Comparison of ENCODE assay signal across 1 cellular context in genomic region chr17:59154721-59155438, GRCh38.
TF ChIP-seq lines count a peak whose summit lies in the region.

Gene SKA2 (minus strand): TSS chr17:59155186. CDS start chr17:59155163, 23 bp downstream.

TF ChIP-seq in HepG2, 621 proteins besides CTCF, POLR2A, EP300 and RAD21 (continued from another document and continues in another):
- TF ChIP-seq ZNF589 (CRISPR knock-in tag; conservative IDR thresholded peaks at IDR 0.05) (0 out of 2 replicates have a peak, but pooled peaks have one; percentile 24), ZNF687 (CRISPR knock-in tag; IDR thresholded peaks at IDR 0.05) (peak; percentile 93), NFE2L1 (CRISPR knock-in tag; IDR thresholded peaks at IDR 0.05; ENCODE audit: borderline replicate concordance) (no peak), NFATC3 (CRISPR knock-in tag; IDR thresholded peaks at IDR 0.05) (peak; percentile 84; the same call in 1 of the 2 replicates), ZNF704 (CRISPR knock-in tag; IDR thresholded peaks at IDR 0.05; ENCODE audit: borderline replicate concordance) (0 out of 2 replicates have a peak, but pooled peaks have one; percentile 93), SMAD3 (CRISPR knock-in tag; IDR thresholded peaks at IDR 0.05) (no peak; the same call in 1 of the 2 replicates), ZNF224 (CRISPR knock-in tag; IDR thresholded peaks at IDR 0.05) (peak; percentile 93), NPAS2 (CRISPR knock-in tag; IDR thresholded peaks at IDR 0.05; ENCODE audit: borderline replicate concordance) (no peak), ETV5 (CRISPR knock-in tag; IDR thresholded peaks at IDR 0.05; ENCODE audit: borderline replicate concordance) (0 out of 2 replicates have a peak, but pooled peaks have one; percentile 41), NFKB2 (CRISPR knock-in tag; IDR thresholded peaks at IDR 0.05; ENCODE audit: borderline replicate concordance) (no peak; the same call in 1 of the 2 replicates), ZNF18 (CRISPR knock-in tag; IDR thresholded peaks at IDR 0.05; ENCODE audit: insufficient replicate concordance) (peak; percentile 97), ZSCAN21 (CRISPR knock-in tag; IDR thresholded peaks at IDR 0.05; ENCODE audit: borderline replicate concordance) (no peak), ZNF136 (CRISPR knock-in tag; IDR thresholded peaks at IDR 0.05; ENCODE audit: low read depth) (no peak), TCF12 (IDR thresholded peaks at IDR 0.05) (no peak), TCF12 (CRISPR knock-in tag; IDR thresholded peaks at IDR 0.05) (no peak; the same call in 1 of the 2 replicates), ZNF33A (CRISPR knock-in tag; IDR thresholded peaks at IDR 0.05; ENCODE audit: borderline replicate concordance) (no peak), ZBTB42 (CRISPR knock-in tag; IDR thresholded peaks at IDR 0.05) (0 out of 2 replicates have a peak, but pooled peaks have one; percentile 88), CREB1 (IDR thresholded peaks at IDR 0.05) (peak; percentile 89), CREB1 (CRISPR knock-in tag; IDR thresholded peaks at IDR 0.05) (peak; percentile 95; the same call in 1 of the 2 replicates), USF2 (IDR thresholded peaks at IDR 0.05; ENCODE audit: low read depth, low read length) (0 out of 2 replicates have a peak, but pooled peaks have one; percentile 3), USF2 (CRISPR knock-in tag; IDR thresholded peaks at IDR 0.05; ENCODE audit: borderline replicate concordance) (no peak), PAF1 (CRISPR knock-in tag; IDR thresholded peaks at IDR 0.05) (no peak; the same call in 1 of the 2 replicates)
- TF ChIP-seq, protein P1, sequence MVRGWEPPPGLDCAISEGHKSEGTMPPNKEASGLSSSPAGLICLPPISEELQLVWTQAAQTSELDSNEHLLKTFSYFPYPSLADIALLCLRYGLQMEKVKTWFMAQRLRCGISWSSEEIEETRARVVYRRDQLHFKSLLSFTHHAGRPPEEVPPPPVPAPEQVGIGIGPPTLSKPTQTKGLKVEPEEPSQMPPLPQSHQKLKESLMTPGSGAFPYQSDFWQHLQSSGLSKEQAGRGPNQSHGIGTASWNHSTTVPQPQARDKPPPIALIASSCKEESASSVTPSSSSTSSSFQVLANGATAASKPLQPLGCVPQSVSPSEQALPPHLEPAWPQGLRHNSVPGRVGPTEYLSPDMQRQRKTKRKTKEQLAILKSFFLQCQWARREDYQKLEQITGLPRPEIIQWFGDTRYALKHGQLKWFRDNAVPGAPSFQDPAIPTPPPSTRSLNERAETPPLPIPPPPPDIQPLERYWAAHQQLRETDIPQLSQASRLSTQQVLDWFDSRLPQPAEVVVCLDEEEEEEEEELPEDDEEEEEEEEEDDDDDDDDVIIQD (CRISPR knock-in tag; IDR thresholded peaks at IDR 0.05; ENCODE audit: low read depth) = peak; percentile 70
- TF ChIP-seq, protein P2, sequence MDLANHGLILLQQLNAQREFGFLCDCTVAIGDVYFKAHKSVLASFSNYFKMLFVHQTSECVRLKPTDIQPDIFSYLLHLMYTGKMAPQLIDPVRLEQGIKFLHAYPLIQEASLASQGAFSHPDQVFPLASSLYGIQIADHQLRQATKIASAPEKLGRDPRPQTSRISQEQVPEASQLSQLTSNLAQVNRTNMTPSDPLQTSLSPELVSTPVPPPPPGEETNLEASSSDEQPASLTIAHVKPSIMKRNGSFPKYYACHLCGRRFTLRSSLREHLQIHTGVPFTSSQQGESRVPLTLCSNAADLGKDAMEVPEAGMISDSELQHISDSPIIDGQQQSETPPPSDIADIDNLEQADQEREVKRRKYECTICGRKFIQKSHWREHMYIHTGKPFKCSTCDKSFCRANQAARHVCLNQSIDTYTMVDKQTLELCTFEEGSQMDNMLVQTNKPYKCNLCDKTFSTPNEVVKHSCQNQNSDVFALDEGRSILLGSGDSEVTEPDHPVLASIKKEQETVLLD (CRISPR knock-in tag; IDR thresholded peaks at IDR 0.05; ENCODE audit: low read depth) = no peak
- TF ChIP-seq, protein P3, sequence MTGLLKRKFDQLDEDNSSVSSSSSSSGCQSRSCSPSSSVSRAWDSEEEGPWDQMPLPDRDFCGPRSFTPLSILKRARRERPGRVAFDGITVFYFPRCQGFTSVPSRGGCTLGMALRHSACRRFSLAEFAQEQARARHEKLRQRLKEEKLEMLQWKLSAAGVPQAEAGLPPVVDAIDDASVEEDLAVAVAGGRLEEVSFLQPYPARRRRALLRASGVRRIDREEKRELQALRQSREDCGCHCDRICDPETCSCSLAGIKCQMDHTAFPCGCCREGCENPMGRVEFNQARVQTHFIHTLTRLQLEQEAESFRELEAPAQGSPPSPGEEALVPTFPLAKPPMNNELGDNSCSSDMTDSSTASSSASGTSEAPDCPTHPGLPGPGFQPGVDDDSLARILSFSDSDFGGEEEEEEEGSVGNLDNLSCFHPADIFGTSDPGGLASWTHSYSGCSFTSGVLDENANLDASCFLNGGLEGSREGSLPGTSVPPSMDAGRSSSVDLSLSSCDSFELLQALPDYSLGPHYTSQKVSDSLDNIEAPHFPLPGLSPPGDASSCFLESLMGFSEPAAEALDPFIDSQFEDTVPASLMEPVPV (CRISPR knock-in tag; IDR thresholded peaks at IDR 0.05) = no peak; the same call in 1 of the 2 replicates
- TF ChIP-seq, protein P4, sequence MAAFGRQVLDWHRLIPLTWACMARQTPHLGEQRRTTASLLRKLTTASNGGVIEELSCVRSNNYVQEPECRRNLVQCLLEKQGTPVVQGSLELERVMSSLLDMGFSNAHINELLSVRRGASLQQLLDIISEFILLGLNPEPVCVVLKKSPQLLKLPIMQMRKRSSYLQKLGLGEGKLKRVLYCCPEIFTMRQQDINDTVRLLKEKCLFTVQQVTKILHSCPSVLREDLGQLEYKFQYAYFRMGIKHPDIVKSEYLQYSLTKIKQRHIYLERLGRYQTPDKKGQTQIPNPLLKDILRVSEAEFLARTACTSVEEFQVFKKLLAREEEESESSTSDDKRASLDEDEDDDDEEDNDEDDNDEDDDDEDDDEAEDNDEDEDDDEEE (CRISPR knock-in tag; IDR thresholded peaks at IDR 0.05) = peak; percentile 87; the same call in 1 of the 2 replicates
- TF ChIP-seq, protein P5, sequence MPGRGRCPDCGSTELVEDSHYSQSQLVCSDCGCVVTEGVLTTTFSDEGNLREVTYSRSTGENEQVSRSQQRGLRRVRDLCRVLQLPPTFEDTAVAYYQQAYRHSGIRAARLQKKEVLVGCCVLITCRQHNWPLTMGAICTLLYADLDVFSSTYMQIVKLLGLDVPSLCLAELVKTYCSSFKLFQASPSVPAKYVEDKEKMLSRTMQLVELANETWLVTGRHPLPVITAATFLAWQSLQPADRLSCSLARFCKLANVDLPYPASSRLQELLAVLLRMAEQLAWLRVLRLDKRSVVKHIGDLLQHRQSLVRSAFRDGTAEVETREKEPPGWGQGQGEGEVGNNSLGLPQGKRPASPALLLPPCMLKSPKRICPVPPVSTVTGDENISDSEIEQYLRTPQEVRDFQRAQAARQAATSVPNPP (CRISPR knock-in tag; IDR thresholded peaks at IDR 0.05) = no peak
- TF ChIP-seq, protein P6, sequence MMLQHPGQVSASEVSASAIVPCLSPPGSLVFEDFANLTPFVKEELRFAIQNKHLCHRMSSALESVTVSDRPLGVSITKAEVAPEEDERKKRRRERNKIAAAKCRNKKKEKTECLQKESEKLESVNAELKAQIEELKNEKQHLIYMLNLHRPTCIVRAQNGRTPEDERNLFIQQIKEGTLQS (CRISPR knock-in tag; IDR thresholded peaks at IDR 0.05) = peak; percentile 13; the same call in 1 of the 2 replicates
- TF ChIP-seq, protein P7, sequence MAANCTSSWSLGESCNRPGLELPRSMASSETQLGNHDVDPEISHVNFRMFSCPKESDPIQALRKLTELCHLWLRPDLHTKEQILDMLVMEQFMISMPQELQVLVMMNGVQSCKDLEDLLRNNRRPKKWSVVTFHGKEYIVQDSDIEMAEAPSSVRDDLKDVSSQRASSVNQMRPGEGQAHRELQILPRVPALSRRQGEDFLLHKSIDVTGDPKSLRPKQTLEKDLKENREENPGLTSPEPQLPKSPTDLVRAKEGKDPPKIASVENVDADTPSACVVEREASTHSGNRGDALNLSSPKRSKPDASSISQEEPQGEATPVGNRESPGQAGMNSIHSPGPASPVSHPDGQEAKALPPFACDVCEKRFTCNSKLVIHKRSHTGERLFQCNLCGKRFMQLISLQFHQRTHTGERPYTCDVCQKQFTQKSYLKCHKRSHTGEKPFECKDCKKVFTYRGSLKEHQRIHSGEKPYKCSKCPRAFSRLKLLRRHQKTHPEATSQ (CRISPR knock-in tag; IDR thresholded peaks at IDR 0.05; ENCODE audit: borderline replicate concordance) = no peak
- TF ChIP-seq, protein P8, sequence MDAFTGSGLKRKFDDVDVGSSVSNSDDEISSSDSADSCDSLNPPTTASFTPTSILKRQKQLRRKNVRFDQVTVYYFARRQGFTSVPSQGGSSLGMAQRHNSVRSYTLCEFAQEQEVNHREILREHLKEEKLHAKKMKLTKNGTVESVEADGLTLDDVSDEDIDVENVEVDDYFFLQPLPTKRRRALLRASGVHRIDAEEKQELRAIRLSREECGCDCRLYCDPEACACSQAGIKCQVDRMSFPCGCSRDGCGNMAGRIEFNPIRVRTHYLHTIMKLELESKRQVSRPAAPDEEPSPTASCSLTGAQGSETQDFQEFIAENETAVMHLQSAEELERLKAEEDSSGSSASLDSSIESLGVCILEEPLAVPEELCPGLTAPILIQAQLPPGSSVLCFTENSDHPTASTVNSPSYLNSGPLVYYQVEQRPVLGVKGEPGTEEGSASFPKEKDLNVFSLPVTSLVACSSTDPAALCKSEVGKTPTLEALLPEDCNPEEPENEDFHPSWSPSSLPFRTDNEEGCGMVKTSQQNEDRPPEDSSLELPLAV (CRISPR knock-in tag; conservative IDR thresholded peaks at IDR 0.05; ENCODE audit: low read depth) = no peak
- TF ChIP-seq, protein P9, sequence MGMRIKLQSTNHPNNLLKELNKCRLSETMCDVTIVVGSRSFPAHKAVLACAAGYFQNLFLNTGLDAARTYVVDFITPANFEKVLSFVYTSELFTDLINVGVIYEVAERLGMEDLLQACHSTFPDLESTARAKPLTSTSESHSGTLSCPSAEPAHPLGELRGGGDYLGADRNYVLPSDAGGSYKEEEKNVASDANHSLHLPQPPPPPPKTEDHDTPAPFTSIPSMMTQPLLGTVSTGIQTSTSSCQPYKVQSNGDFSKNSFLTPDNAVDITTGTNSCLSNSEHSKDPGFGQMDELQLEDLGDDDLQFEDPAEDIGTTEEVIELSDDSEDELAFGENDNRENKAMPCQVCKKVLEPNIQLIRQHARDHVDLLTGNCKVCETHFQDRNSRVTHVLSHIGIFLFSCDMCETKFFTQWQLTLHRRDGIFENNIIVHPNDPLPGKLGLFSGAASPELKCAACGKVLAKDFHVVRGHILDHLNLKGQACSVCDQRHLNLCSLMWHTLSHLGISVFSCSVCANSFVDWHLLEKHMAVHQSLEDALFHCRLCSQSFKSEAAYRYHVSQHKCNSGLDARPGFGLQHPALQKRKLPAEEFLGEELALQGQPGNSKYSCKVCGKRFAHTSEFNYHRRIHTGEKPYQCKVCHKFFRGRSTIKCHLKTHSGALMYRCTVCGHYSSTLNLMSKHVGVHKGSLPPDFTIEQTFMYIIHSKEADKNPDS (CRISPR knock-in tag; IDR thresholded peaks at IDR 0.05) = no peak
